Comparison of ENCODE assay signal across 11 cellular contexts in genomic region chr12:53617700-53618099, GRCh38. TPM values are rescaled to one million over a fixed set of nuclear protein-coding genes. Genes with fewer than 3 reads are reported as not detected.
A peak's percentile ranks its signal among the peaks of the same experiment; 100 is the strongest.
DNase-seq lines count a peak whose midpoint lies in the region; ATAC-seq and TF ChIP-seq lines count a peak whose summit lies in the region.
"Had no signal": no experiment of that assay in that cellular context is flagged by ENCODE, and none has a peak within 500 bp of the region (broad histone marks: within the 10 kb centered on the region; RNA-seq: fewer than 3 reads in every experiment).

No MANE protein-coding gene starts in this region.

- no peaks in the 10 kb centered on the region for H3K9me3 ChIP-seq in Caco-2
- H3K9me3 ChIP-seq: adrenal gland had no signal

- peak overlapping the region; percentile 78 for H3K27ac Mint-ChIP-seq in activated naive CD4-positive, alpha-beta T cell treated with anti-CD3 and anti-CD28 coated beads, Interleukin-2, amount 10 ng/mL, durations not matched to agents 7 days and 5 days
- no peak overlapping the region for H3K27ac Mint-ChIP-seq in activated naive CD4-positive, alpha-beta T cell treated with anti-CD3 and anti-CD28 coated beads, Interleukin-2, amount 50 U/mL, for 72 hours
- peak overlapping the region; percentile 32 for H3K27ac Mint-ChIP-seq in activated T-helper 1 cell treated with anti-CD3 and anti-CD28 coated beads, Interleukin-12 subunit alpha, Interleukin-12 subunit beta, Interleukin-2, Interleukin-4 antibody, amounts not matched to agents 30 ng/mL and 10 ng/mL and 1 ng/mL, durations not matched to agents 14 hours and 24 hours and 36 hours
- H3K27ac Mint-ChIP-seq in type B pancreatic cell (peak overlapping the region; percentile 37), Caco-2 (ENCODE audit: unreplicated experiment) (no peak overlapping the region)

- CTCF ChIA-PET in activated naive CD4-positive, alpha-beta T cell treated with anti-CD3 and anti-CD28 coated beads, Interleukin-2, amount 10 ng/mL, durations not matched to agents 7 days and 5 days (lab: Charles Lee): interaction anchor here (0.7 to 1.5 kb wide), 2 partner anchors 74 to 101 kb away, joined by 3 to 5 read pairs; no protein-coding TSS in a partner anchor
- CTCF ChIA-PET in Caco-2 (lab: Charles Lee): no interaction called here

- H3K27me3 ChIP-seq in Caco-2 (replicated peaks; ENCODE audit: control insufficient read depth, insufficient read depth, low read length): no peaks in the 10 kb centered on the region
- H3K27me3 ChIP-seq: adrenal gland had no signal

- no peak for ATAC-seq in activated naive CD4-positive, alpha-beta T cell treated with anti-CD3 and anti-CD28 coated beads, Interleukin-2, amount 50 U/mL, for 72 hours
- no peak for ATAC-seq in GM21360 (IDR thresholded peaks at IDR 0.05; ENCODE audit: unreplicated experiment)

- DNase-seq in activated naive CD4-positive, alpha-beta T cell treated with anti-CD3 and anti-CD28 coated beads, Interleukin-2, amount 10 ng/mL, durations not matched to agents 7 days and 5 days: no peak
- DNase-seq in activated naive CD4-positive, alpha-beta T cell treated with anti-CD3 and anti-CD28 coated beads, Interleukin-2, amount 50 U/mL, for 72 hours (ENCODE audit: low spot score in 2 of 2): no peak
- no peak for DNase-seq in activated T-helper 1 cell treated with anti-CD3 and anti-CD28 coated beads, Interleukin-12 subunit alpha, Interleukin-12 subunit beta, Interleukin-2, Interleukin-4 antibody, amounts not matched to agents 30 ng/mL and 10 ng/mL and 1 ng/mL, durations not matched to agents 14 hours and 24 hours and 36 hours (ENCODE audit: low spot score)
- DNase-seq in lung microvascular endothelial cell (ENCODE audit: low read depth in 2 of 2) (peak; percentile 50 to 58), type B pancreatic cell (ENCODE audit: extremely low spot score, unreplicated experiment) (no peak), foreskin fibroblast (no peak), Caco-2 (no peak)
- DNase-seq: adrenal gland; mesendoderm; stimulated activated CD4-positive, alpha-beta T cell treated with anti-CD3 and anti-CD28 coated beads, Interleukin-15, amount 100 ng/mL, for 24 hours had no signal

- peaks cover 30% of the 10 kb centered on the region for H3K4me1 Mint-ChIP-seq in activated naive CD4-positive, alpha-beta T cell treated with anti-CD3 and anti-CD28 coated beads, Interleukin-2, amount 10 ng/mL, durations not matched to agents 7 days and 5 days
- H3K4me1 Mint-ChIP-seq in activated T-helper 1 cell treated with anti-CD3 and anti-CD28 coated beads, Interleukin-12 subunit alpha, Interleukin-12 subunit beta, Interleukin-2, Interleukin-4 antibody, amounts not matched to agents 30 ng/mL and 10 ng/mL and 1 ng/mL, durations not matched to agents 14 hours and 24 hours and 36 hours (ENCODE audit: low read depth): peaks cover 21% of the 10 kb centered on the region
- H3K4me1 Mint-ChIP-seq in type B pancreatic cell (ENCODE audit: unreplicated experiment) (peaks cover 11% of the 10 kb centered on the region), Caco-2 (ENCODE audit: low read depth, unreplicated experiment) (no peaks in the 10 kb centered on the region)

- no peak overlapping the region for H3K4me3 ChIP-seq in foreskin fibroblast (ENCODE audit: low read depth in 1 of 2, low read length in 2 of 2)
- no peak overlapping the region for H3K4me3 ChIP-seq in Caco-2 (ENCODE audit: low read depth, low read length)

- H3K9me3 Mint-ChIP-seq in activated naive CD4-positive, alpha-beta T cell treated with anti-CD3 and anti-CD28 coated beads, Interleukin-2, amount 10 ng/mL, durations not matched to agents 7 days and 5 days: no peaks in the 10 kb centered on the region
- H3K9me3 Mint-ChIP-seq in activated naive CD4-positive, alpha-beta T cell treated with anti-CD3 and anti-CD28 coated beads, Interleukin-2, amount 50 U/mL, for 72 hours: no peaks in the 10 kb centered on the region
- no peaks in the 10 kb centered on the region for H3K9me3 Mint-ChIP-seq in activated T-helper 1 cell treated with anti-CD3 and anti-CD28 coated beads, Interleukin-12 subunit alpha, Interleukin-12 subunit beta, Interleukin-2, Interleukin-4 antibody, amounts not matched to agents 30 ng/mL and 10 ng/mL and 1 ng/mL, durations not matched to agents 14 hours and 24 hours and 36 hours
- no peaks in the 10 kb centered on the region for H3K9me3 Mint-ChIP-seq in type B pancreatic cell
- H3K9me3 Mint-ChIP-seq in Caco-2 (ENCODE audit: unreplicated experiment): no peaks in the 10 kb centered on the region

- POLR2A ChIA-PET in Caco-2 (lab: Charles Lee): no interaction called here

- intact Hi-C loops in activated T-helper 1 cell treated with anti-CD3 and anti-CD28 coated beads, Interleukin-12 subunit alpha, Interleukin-12 subunit beta, Interleukin-2, Interleukin-4 antibody, amounts not matched to agents 30 ng/mL and 10 ng/mL and 1 ng/mL, durations not matched to agents 14 hours and 24 hours and 36 hours (cut with micrococcal nuclease): no loop called here
- intact Hi-C loops in Caco-2 (cut with micrococcal nuclease; ENCODE audit: unreplicated experiment): no loop called here

- no peaks in the 10 kb centered on the region for H3K4me1 ChIP-seq in Caco-2

- no peaks in the 10 kb centered on the region for H3K27me3 Mint-ChIP-seq in activated naive CD4-positive, alpha-beta T cell treated with anti-CD3 and anti-CD28 coated beads, Interleukin-2, amount 10 ng/mL, durations not matched to agents 7 days and 5 days
- no peaks in the 10 kb centered on the region for H3K27me3 Mint-ChIP-seq in activated T-helper 1 cell treated with anti-CD3 and anti-CD28 coated beads, Interleukin-12 subunit alpha, Interleukin-12 subunit beta, Interleukin-2, Interleukin-4 antibody, amounts not matched to agents 30 ng/mL and 10 ng/mL and 1 ng/mL, durations not matched to agents 14 hours and 24 hours and 36 hours (ENCODE audit: insufficient read depth)
- H3K27me3 Mint-ChIP-seq in type B pancreatic cell (no peaks in the 10 kb centered on the region), Caco-2 (ENCODE audit: insufficient read depth, unreplicated experiment) (no peaks in the 10 kb centered on the region)

- TF ChIP-seq CTCF in type B pancreatic cell (conservative IDR thresholded peaks at IDR 0.05): no peak
- TF ChIP-seq CTCF in foreskin fibroblast (IDR thresholded peaks at IDR 0.05; ENCODE audit: low read depth, low read length): no peak
- no peak for TF ChIP-seq CTCF in Caco-2 (IDR thresholded peaks at IDR 0.05; ENCODE audit: insufficient read depth in 1 of 2, low read depth in 1 of 2, low read length in 1 of 2, severe bottlenecking in 1 of 2, unreplicated experiment in 1 of 2)

- BruUV-seq in Caco-2 (replicated peaks; lab: Mats Ljungman, UMichigan): no TSS peak

- peaks cover 20% of the 10 kb centered on the region for H3K36me3 Mint-ChIP-seq in activated naive CD4-positive, alpha-beta T cell treated with anti-CD3 and anti-CD28 coated beads, Interleukin-2, amount 10 ng/mL, durations not matched to agents 7 days and 5 days
- peaks cover 0 to 9% of the 10 kb centered on the region in 2 donors for H3K36me3 Mint-ChIP-seq in activated naive CD4-positive, alpha-beta T cell treated with anti-CD3 and anti-CD28 coated beads, Interleukin-2, amount 50 U/mL, for 72 hours
- peaks cover 13% of the 10 kb centered on the region for H3K36me3 Mint-ChIP-seq in activated T-helper 1 cell treated with anti-CD3 and anti-CD28 coated beads, Interleukin-12 subunit alpha, Interleukin-12 subunit beta, Interleukin-2, Interleukin-4 antibody, amounts not matched to agents 30 ng/mL and 10 ng/mL and 1 ng/mL, durations not matched to agents 14 hours and 24 hours and 36 hours (ENCODE audit: low read depth)
- H3K36me3 Mint-ChIP-seq in type B pancreatic cell (peaks cover 7% of the 10 kb centered on the region), Caco-2 (ENCODE audit: insufficient read depth, unreplicated experiment) (peaks cover 12% of the 10 kb centered on the region)

- H3K36me3 ChIP-seq in Caco-2 (ENCODE audit: control insufficient read depth, insufficient read depth, low read length): no peaks in the 10 kb centered on the region
- H3K36me3 ChIP-seq: adrenal gland had no signal

- H3K4me3 Mint-ChIP-seq in activated naive CD4-positive, alpha-beta T cell treated with anti-CD3 and anti-CD28 coated beads, Interleukin-2, amount 10 ng/mL, durations not matched to agents 7 days and 5 days: peak overlapping the region; percentile 63
- H3K4me3 Mint-ChIP-seq in activated T-helper 1 cell treated with anti-CD3 and anti-CD28 coated beads, Interleukin-12 subunit alpha, Interleukin-12 subunit beta, Interleukin-2, Interleukin-4 antibody, amounts not matched to agents 30 ng/mL and 10 ng/mL and 1 ng/mL, durations not matched to agents 14 hours and 24 hours and 36 hours: peak overlapping the region; percentile 69
- H3K4me3 Mint-ChIP-seq in type B pancreatic cell: no peak overlapping the region
- H3K4me3 Mint-ChIP-seq in Caco-2 (ENCODE audit: unreplicated experiment): no peak overlapping the region

RNA-seq across cellular contexts. Expression of gene ATF7, which starts 8.5 kb away (rescaled TPM):
- total RNA-seq in activated naive CD4-positive, alpha-beta T cell treated with anti-CD3 and anti-CD28 coated beads, Interleukin-2, amount 50 U/mL, for 72 hours: 10 to 100 TPM; 25.0 to 30.1 TPM
- 21.5 and 25.9 TPM in 2 replicates for total RNA-seq in activated T-helper 1 cell treated with anti-CD3 and anti-CD28 coated beads, Interleukin-12 subunit alpha, Interleukin-12 subunit beta, Interleukin-2, Interleukin-4 antibody, amounts not matched to agents 30 ng/mL and 10 ng/mL and 1 ng/mL, durations not matched to agents 14 hours and 24 hours and 36 hours
- total RNA-seq in lung microvascular endothelial cell (9.2 and 10.5 TPM in 2 replicates), type B pancreatic cell (ENCODE audit: low replicate concordance) (28.5 and 42.2 TPM in 2 replicates), Caco-2 (2022) (26.9 and 28.7 TPM in 2 replicates)

RNA-seq across cellular contexts. Expression of gene ATP5MC2, which starts 58.2 kb away (rescaled TPM):
- total RNA-seq in activated naive CD4-positive, alpha-beta T cell treated with anti-CD3 and anti-CD28 coated beads, Interleukin-2, amount 50 U/mL, for 72 hours: 100 to 1,000 TPM; 319 to 327 TPM
- total RNA-seq in activated T-helper 1 cell treated with anti-CD3 and anti-CD28 coated beads, Interleukin-12 subunit alpha, Interleukin-12 subunit beta, Interleukin-2, Interleukin-4 antibody, amounts not matched to agents 30 ng/mL and 10 ng/mL and 1 ng/mL, durations not matched to agents 14 hours and 24 hours and 36 hours: 363 and 383 TPM in 2 replicates
- 129 and 141 TPM in 2 replicates for total RNA-seq in lung microvascular endothelial cell
- total RNA-seq in type B pancreatic cell (ENCODE audit: low replicate concordance): 312 and 402 TPM in 2 replicates
- total RNA-seq in Caco-2 (2022): 156 and 160 TPM in 2 replicates

Comparison
In these comparisons a context has a peak if more than half of its experiments do, and no peak if none do; other contexts are left out.
1. H3K27ac Mint-ChIP-seq: peak in activated naive CD4-positive, alpha-beta T cell treated with anti-CD3 and anti-CD28 coated beads, Interleukin-2, amount 10 ng/mL, durations not matched to agents 7 days and 5 days (single experiment), activated T-helper 1 cell treated with anti-CD3 and anti-CD28 coated beads, Interleukin-12 subunit alpha, Interleukin-12 subunit beta, Interleukin-2, Interleukin-4 antibody, amounts not matched to agents 30 ng/mL and 10 ng/mL and 1 ng/mL, durations not matched to agents 14 hours and 24 hours and 36 hours (single experiment) and type B pancreatic cell (single experiment); none in activated naive CD4-positive, alpha-beta T cell treated with anti-CD3 and anti-CD28 coated beads, Interleukin-2, amount 50 U/mL, for 72 hours (0 of 2) and Caco-2 (single experiment).
2. DNase-seq: peak in lung microvascular endothelial cell (2 of 2); none in activated naive CD4-positive, alpha-beta T cell treated with anti-CD3 and anti-CD28 coated beads, Interleukin-2, amount 10 ng/mL, durations not matched to agents 7 days and 5 days (single experiment), activated naive CD4-positive, alpha-beta T cell treated with anti-CD3 and anti-CD28 coated beads, Interleukin-2, amount 50 U/mL, for 72 hours (0 of 2), activated T-helper 1 cell treated with anti-CD3 and anti-CD28 coated beads, Interleukin-12 subunit alpha, Interleukin-12 subunit beta, Interleukin-2, Interleukin-4 antibody, amounts not matched to agents 30 ng/mL and 10 ng/mL and 1 ng/mL, durations not matched to agents 14 hours and 24 hours and 36 hours (single experiment), type B pancreatic cell (single experiment), foreskin fibroblast (0 of 2) and Caco-2 (0 of 2).
3. H3K4me3 Mint-ChIP-seq: peak in activated naive CD4-positive, alpha-beta T cell treated with anti-CD3 and anti-CD28 coated beads, Interleukin-2, amount 10 ng/mL, durations not matched to agents 7 days and 5 days (single experiment) and activated T-helper 1 cell treated with anti-CD3 and anti-CD28 coated beads, Interleukin-12 subunit alpha, Interleukin-12 subunit beta, Interleukin-2, Interleukin-4 antibody, amounts not matched to agents 30 ng/mL and 10 ng/mL and 1 ng/mL, durations not matched to agents 14 hours and 24 hours and 36 hours (single experiment); none in type B pancreatic cell (single experiment) and Caco-2 (single experiment).